3 cellular contexts compared by ENCODE assay signal in the genomic region with DNA sequence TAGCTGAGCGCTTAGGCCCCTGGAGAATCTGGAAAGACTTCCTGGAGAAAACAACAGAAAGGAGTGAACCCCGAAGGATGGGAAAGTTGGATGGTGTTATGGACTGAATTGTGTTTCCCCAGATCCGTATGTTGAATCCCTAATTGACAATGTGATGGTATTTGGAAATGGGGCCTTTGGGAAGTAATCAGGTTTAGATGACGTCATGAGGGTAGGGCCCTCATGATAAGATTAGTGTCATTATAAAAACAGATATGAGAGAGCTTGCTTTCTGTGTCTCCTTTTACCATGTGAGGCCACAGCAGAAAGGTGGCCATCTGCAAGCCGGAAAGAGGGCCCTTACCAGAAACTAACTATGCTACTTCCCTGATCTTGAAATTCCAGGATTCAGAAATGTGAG.
A peak's percentile ranks its signal among the peaks of the same experiment; 100 is the strongest.
TF ChIP-seq lines count a peak whose summit lies in the region.

No MANE protein-coding gene starts in this region.

TF ChIP-seq in HepG2, 621 proteins besides CTCF, POLR2A, EP300 and RAD21:
- TF ChIP-seq, protein P1, sequence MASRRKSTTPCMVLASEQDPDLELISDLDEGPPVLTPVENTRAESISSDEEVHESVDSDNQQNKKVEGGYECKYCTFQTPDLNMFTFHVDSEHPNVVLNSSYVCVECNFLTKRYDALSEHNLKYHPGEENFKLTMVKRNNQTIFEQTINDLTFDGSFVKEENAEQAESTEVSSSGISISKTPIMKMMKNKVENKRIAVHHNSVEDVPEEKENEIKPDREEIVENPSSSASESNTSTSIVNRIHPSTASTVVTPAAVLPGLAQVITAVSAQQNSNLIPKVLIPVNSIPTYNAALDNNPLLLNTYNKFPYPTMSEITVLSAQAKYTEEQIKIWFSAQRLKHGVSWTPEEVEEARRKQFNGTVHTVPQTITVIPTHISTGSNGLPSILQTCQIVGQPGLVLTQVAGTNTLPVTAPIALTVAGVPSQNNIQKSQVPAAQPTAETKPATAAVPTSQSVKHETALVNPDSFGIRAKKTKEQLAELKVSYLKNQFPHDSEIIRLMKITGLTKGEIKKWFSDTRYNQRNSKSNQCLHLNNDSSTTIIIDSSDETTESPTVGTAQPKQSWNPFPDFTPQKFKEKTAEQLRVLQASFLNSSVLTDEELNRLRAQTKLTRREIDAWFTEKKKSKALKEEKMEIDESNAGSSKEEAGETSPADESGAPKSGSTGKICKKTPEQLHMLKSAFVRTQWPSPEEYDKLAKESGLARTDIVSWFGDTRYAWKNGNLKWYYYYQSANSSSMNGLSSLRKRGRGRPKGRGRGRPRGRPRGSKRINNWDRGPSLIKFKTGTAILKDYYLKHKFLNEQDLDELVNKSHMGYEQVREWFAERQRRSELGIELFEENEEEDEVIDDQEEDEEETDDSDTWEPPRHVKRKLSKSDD (CRISPR knock-in tag; IDR thresholded peaks at IDR 0.05; ENCODE audit: low read depth): no peak
- peak; percentile 95 for TF ChIP-seq CREB1 (IDR thresholded peaks at IDR 0.05)
- no peak for TF ChIP-seq CREB1 (CRISPR knock-in tag; IDR thresholded peaks at IDR 0.05)
- TF ChIP-seq TRIM24 (CRISPR knock-in tag; IDR thresholded peaks at IDR 0.05): no peak
- no peak for TF ChIP-seq ISX (CRISPR knock-in tag; conservative IDR thresholded peaks at IDR 0.05)
- no peak for TF ChIP-seq CREB3 (CRISPR knock-in tag; IDR thresholded peaks at IDR 0.05)
- no peak for TF ChIP-seq ARNT (IDR thresholded peaks at IDR 0.05)
- TF ChIP-seq ZBTB26 (CRISPR knock-in tag; IDR thresholded peaks at IDR 0.05; ENCODE audit: borderline replicate concordance): no peak
- TF ChIP-seq CENPT (CRISPR knock-in tag; IDR thresholded peaks at IDR 0.05; ENCODE audit: low read depth): no peak
- no peak for TF ChIP-seq POGZ (CRISPR knock-in tag; IDR thresholded peaks at IDR 0.05)
- TF ChIP-seq ATF7 (IDR thresholded peaks at IDR 0.05): peak; percentile 98
- TF ChIP-seq ATF7 (CRISPR knock-in tag; IDR thresholded peaks at IDR 0.05): no peak

TF ChIP-seq in HEK293, 187 proteins besides CTCF, POLR2A, EP300 and RAD21:
- TF ChIP-seq, protein P2, sequence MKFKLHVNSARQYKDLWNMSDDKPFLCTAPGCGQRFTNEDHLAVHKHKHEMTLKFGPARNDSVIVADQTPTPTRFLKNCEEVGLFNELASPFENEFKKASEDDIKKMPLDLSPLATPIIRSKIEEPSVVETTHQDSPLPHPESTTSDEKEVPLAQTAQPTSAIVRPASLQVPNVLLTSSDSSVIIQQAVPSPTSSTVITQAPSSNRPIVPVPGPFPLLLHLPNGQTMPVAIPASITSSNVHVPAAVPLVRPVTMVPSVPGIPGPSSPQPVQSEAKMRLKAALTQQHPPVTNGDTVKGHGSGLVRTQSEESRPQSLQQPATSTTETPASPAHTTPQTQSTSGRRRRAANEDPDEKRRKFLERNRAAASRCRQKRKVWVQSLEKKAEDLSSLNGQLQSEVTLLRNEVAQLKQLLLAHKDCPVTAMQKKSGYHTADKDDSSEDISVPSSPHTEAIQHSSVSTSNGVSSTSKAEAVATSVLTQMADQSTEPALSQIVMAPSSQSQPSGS (tag by site-specific recombination; IDR thresholded peaks at IDR 0.05; ENCODE audit: low read depth): 0 out of 2 replicates have a peak, but pooled peaks have one; percentile 44
- TF ChIP-seq GLI4 (tag by site-specific recombination; IDR thresholded peaks at IDR 0.05) (no peak), ZNF239 (tag by site-specific recombination; IDR thresholded peaks at IDR 0.05) (no peak)
TF ChIP-seq in HEK293: peak in this region for 1.

TF ChIP-seq in K562, 482 proteins besides CTCF, POLR2A, EP300 and RAD21 (continued from another document):
- TF ChIP-seq ZMIZ1 (IDR thresholded peaks at IDR 0.05; ENCODE audit: low read depth in 2 of 2, low read length in 2 of 2) (no peak), HNRNPH1 (optimal IDR thresholded peaks at IDR 0.05; ENCODE audit: low read depth, low read length) (no peak), ESRRA (IDR thresholded peaks at IDR 0.05; ENCODE audit: borderline replicate concordance, low read depth) (no peak)
- TF ChIP-seq, protein P3, sequence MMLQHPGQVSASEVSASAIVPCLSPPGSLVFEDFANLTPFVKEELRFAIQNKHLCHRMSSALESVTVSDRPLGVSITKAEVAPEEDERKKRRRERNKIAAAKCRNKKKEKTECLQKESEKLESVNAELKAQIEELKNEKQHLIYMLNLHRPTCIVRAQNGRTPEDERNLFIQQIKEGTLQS (IDR thresholded peaks at IDR 0.05): peak; percentile 28; the same call in 1 of the 2 replicates
- TF ChIP-seq, protein P3 (CRISPR knock-in tag; conservative IDR thresholded peaks at IDR 0.05): no peak
- TF ChIP-seq, protein P4, sequence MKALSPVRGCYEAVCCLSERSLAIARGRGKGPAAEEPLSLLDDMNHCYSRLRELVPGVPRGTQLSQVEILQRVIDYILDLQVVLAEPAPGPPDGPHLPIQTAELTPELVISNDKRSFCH (CRISPR knock-in tag; IDR thresholded peaks at IDR 0.05): no peak
- TF ChIP-seq, protein P4 (tag; IDR thresholded peaks at IDR 0.05): no peak
TF ChIP-seq in K562: peak in this region for 3.
